ENCODE assay signal across 8 cellular contexts in genomic region chr20:48920527-48921167, GRCh38. TPM values are rescaled to one million over a fixed set of nuclear protein-coding genes. Genes with fewer than 3 reads are reported as not detected.
DNase-seq lines count a peak whose midpoint lies in the region; ATAC-seq, FAIRE-seq and TF ChIP-seq lines count a peak whose summit lies in the region.

No MANE protein-coding gene starts in this region.

- H3K9me3 ChIP-seq in left ventricle myocardium inferior (replicated peaks) (no peaks in the 10 kb centered on the region), mucosa of rectum (ENCODE audit: control insufficient read depth in 2 of 2, low read length in 2 of 2) (no peaks in the 10 kb centered on the region)

- H3K27me3 ChIP-seq in left ventricle myocardium inferior (ENCODE audit: low read depth) (no peaks in the 10 kb centered on the region), bronchial epithelial cell (ENCODE audit: control insufficient read depth, insufficient read depth, low read length) (no peaks in the 10 kb centered on the region), mucosa of rectum (ENCODE audit: control insufficient read depth in 2 of 2, insufficient read depth in 2 of 2, low read length in 2 of 2) (no peaks in the 10 kb centered on the region)

- TF ChIP-seq CTCF in left ventricle myocardium inferior (IDR thresholded peaks at IDR 0.05; ENCODE audit: borderline replicate concordance) (no peak), bronchial epithelial cell (IDR thresholded peaks at IDR 0.05; ENCODE audit: insufficient read depth, low read length, severe bottlenecking) (no peak)

- intact Hi-C loops in left ventricle myocardium inferior (cut with micrococcal nuclease) = no loop called here
- intact Hi-C loops in left cardiac atrium (cut with DNase I) = no loop called here

- H3K9ac ChIP-seq in mucosa of rectum (ENCODE audit: low read depth in 1 of 2, low read length in 2 of 2) = peak overlapping the region; percentile 69 to 98

- DNase-seq in left ventricle myocardium inferior (no peak), left cardiac atrium (no peak), bronchial epithelial cell (ENCODE audit: low read depth) (no peak), NCI-H128 (lab: John Stamatoyannopoulos, UW; ENCODE audit: unreplicated experiment) (no peak)

- H3K27ac ChIP-seq in left ventricle myocardium inferior (replicated peaks) (peak overlapping the region; percentile 98), mucosa of rectum (ENCODE audit: low read depth in 2 of 2, low read length in 2 of 2) (peak overlapping the region; percentile 94 to 98)

- H3K4me1 ChIP-seq in left ventricle myocardium inferior = peaks cover 51% of the 10 kb centered on the region
- peaks cover 29 to 38% of the 10 kb centered on the region in 2 donors for H3K4me1 ChIP-seq in mucosa of rectum (ENCODE audit: control insufficient read depth in 2 of 2, insufficient read depth in 2 of 2, low read length in 2 of 2)

- FAIRE-seq in bronchial epithelial cell (lab: Jason Lieb, UNC) = no peak

- H3K4me3 ChIP-seq in left ventricle myocardium inferior (peak overlapping the region; percentile 96), bronchial epithelial cell (ENCODE audit: low read depth, low read length) (peak overlapping the region; percentile 73), mucosa of rectum (ENCODE audit: low read length in 2 of 2) (peak overlapping the region; percentile 84 to 98)

- ATAC-seq in left cardiac atrium (no peak), GM18517 (IDR thresholded peaks at IDR 0.05; ENCODE audit: unreplicated experiment) (no peak), GM21447 (IDR thresholded peaks at IDR 0.05; ENCODE audit: unreplicated experiment) (no peak), HG03159 (IDR thresholded peaks at IDR 0.05; ENCODE audit: unreplicated experiment) (no peak)

- H3K36me3 ChIP-seq in left ventricle myocardium inferior (no peaks in the 10 kb centered on the region), bronchial epithelial cell (ENCODE audit: control insufficient read depth, insufficient read depth, low read length) (no peaks in the 10 kb centered on the region), mucosa of rectum (ENCODE audit: control insufficient read depth in 2 of 2, insufficient read depth in 2 of 2, low read length in 2 of 2) (no peaks in the 10 kb centered on the region)

RNA-seq across cellular contexts. Expression of gene ARFGEF2, which starts 0.9 kb away (rescaled TPM):
- total RNA-seq in left ventricle myocardium inferior (45.1 TPM), left cardiac atrium (10 to 100 TPM; 31.8 to 36.4 TPM), bronchial epithelial cell (36.1 and 38.9 TPM in 2 replicates)
